ENCODE assay signal across 8 cellular contexts in the genomic region with DNA sequence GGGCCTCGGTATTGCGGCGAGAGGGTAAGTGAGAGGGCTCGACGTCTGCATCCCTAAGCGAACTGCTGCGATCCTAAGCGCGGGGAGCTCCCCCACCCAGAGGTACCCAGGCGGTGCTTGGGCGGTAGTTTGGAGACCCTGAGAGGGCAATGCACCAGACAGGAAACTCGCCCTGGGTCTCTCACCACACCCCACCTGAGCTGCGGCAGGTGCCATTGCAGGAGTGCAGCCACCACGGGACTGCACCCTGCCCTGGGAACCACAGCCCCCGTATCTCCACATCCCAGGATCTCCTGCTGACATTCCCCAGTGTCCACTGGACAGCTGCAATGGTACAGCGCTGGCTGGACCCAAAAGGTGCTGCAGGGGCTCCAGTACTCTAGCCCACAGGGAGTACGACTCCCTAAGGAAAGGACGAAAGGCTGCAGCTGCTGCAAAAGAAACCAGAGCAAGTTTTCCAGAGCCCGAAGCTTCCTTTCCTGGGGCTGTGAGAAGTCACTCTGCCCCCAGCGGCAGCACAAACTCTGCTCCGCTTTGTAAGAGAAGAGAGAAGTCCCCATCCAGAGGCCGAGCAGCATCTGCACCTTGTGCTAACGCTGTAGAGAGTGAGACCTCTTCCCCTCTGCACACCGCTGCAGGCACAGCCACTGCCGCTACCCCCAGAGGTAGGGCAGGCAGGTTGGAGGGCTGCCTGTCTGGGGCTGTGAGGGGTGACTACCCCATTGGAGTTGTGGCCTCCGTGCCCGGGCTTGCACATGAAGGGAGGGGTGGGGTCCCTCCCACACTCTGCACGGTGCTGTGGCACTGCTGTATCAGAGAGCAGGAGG. TPM values are rescaled to one million over a fixed set of nuclear protein-coding genes. Genes with fewer than 3 reads are reported as not detected.
A peak's percentile ranks its signal among the peaks of the same experiment; 100 is the strongest.
DNase-seq lines count a peak whose midpoint lies in the region; ATAC-seq lines count a peak whose summit lies in the region.

No MANE protein-coding gene starts in this region.

- DNase-seq in ELR (ENCODE audit: low read depth): peak; percentile 77
- peak; percentile 87 for DNase-seq in KBM-7
- DNase-seq in T-helper 2 cell treated with Interferon-gamma antibody and Interleukin-4, amounts not matched to agents 5 μg/mL and 100 μg/mL, for 36 hours (ENCODE audit: low spot score): peak; percentile 17
- DNase-seq in central memory CD8-positive, alpha-beta T cell (ENCODE audit: low spot score in 2 of 2): no peak
- DNase-seq in islet precursor cell: peak; percentile 90
- DNase-seq in SW480 (ENCODE audit: low spot score): no peak

- no peak overlapping the region for H3K27ac Mint-ChIP-seq in T-helper 2 cell treated with Interferon-gamma antibody and Interleukin-4, amounts not matched to agents 5 μg/mL and 100 μg/mL, for 36 hours
- H3K27ac Mint-ChIP-seq in central memory CD8-positive, alpha-beta T cell (ENCODE audit: low read depth): peak overlapping the region; percentile 13

- peak overlapping the region in 2 of 3 donors; percentile 33 to 73 for H3K9ac ChIP-seq in skeletal muscle tissue (ENCODE audit: low read depth in 1 of 3, low read length in 3 of 3)

- peaks cover 57% of the 10 kb centered on the region for H3K27me3 Mint-ChIP-seq in T-helper 2 cell treated with Interferon-gamma antibody and Interleukin-4, amounts not matched to agents 5 μg/mL and 100 μg/mL, for 36 hours (ENCODE audit: low read depth)
- H3K27me3 Mint-ChIP-seq in central memory CD8-positive, alpha-beta T cell: peaks cover 63% of the 10 kb centered on the region

- peak overlapping the region; percentile 76 for H3K4me3 Mint-ChIP-seq in T-helper 2 cell treated with Interferon-gamma antibody and Interleukin-4, amounts not matched to agents 5 μg/mL and 100 μg/mL, for 36 hours
- peak overlapping the region; percentile 81 for H3K4me3 Mint-ChIP-seq in central memory CD8-positive, alpha-beta T cell

- no peaks in the 10 kb centered on the region for H3K9me3 ChIP-seq in skeletal muscle tissue (ENCODE audit: control insufficient read depth in 3 of 3, low read length in 3 of 3)

- H3K9me3 Mint-ChIP-seq in T-helper 2 cell treated with Interferon-gamma antibody and Interleukin-4, amounts not matched to agents 5 μg/mL and 100 μg/mL, for 36 hours: no peaks in the 10 kb centered on the region
- H3K9me3 Mint-ChIP-seq in central memory CD8-positive, alpha-beta T cell: no peaks in the 10 kb centered on the region

- peaks cover 12% of the 10 kb centered on the region for H3K4me1 Mint-ChIP-seq in T-helper 2 cell treated with Interferon-gamma antibody and Interleukin-4, amounts not matched to agents 5 μg/mL and 100 μg/mL, for 36 hours (ENCODE audit: low read depth)
- peaks cover 23% of the 10 kb centered on the region for H3K4me1 Mint-ChIP-seq in central memory CD8-positive, alpha-beta T cell

- H3K27ac ChIP-seq in skeletal muscle tissue (ENCODE audit: low read depth, low read length): no peak overlapping the region

- H3K4me1 ChIP-seq in skeletal muscle tissue (ENCODE audit: control insufficient read depth in 3 of 3, insufficient read depth in 3 of 3, low read length in 3 of 3): peaks cover 12 to 14% (median 13%) of the 10 kb centered on the region in 3 donors

- ATAC-seq in GM21717 (IDR thresholded peaks at IDR 0.05; ENCODE audit: unreplicated experiment): peak; percentile 83
- ATAC-seq in central memory CD8-positive, alpha-beta T cell (replicated peaks; ENCODE audit: extremely low read depth, poor library complexity, severe bottlenecking): peak; percentile 67

- in situ Hi-C loops in KBM-7 (cut with MboI; ENCODE audit: low pct_unique_long_range_greater_than_20kb, low sequenced_read_pairs): loop anchor here (25.0 kb wide), 2 partner anchors 352 to 1402 kb away; partner anchors contain the start of gene SRGAP1

- H3K36me3 ChIP-seq in skeletal muscle tissue (ENCODE audit: control insufficient read depth in 3 of 3, insufficient read depth in 3 of 3, low read length in 3 of 3): no peaks in the 10 kb centered on the region

- H3K36me3 Mint-ChIP-seq in T-helper 2 cell treated with Interferon-gamma antibody and Interleukin-4, amounts not matched to agents 5 μg/mL and 100 μg/mL, for 36 hours (ENCODE audit: low read depth): no peaks in the 10 kb centered on the region
- peaks cover 1% of the 10 kb centered on the region for H3K36me3 Mint-ChIP-seq in central memory CD8-positive, alpha-beta T cell (ENCODE audit: insufficient read depth)

- H3K4me3 ChIP-seq in skeletal muscle tissue (ENCODE audit: low read length in 3 of 3): peak overlapping the region; percentile 71 to 77 (median 74)

- H3K27me3 ChIP-seq in skeletal muscle tissue (ENCODE audit: control insufficient read depth in 3 of 3, insufficient read depth in 3 of 3, low read length in 3 of 3): peaks cover 21 to 33% (median 23%) of the 10 kb centered on the region in 3 donors

RNA-seq across cellular contexts. Expression of gene MON2, which starts 31.1 kb away (rescaled TPM):
- total RNA-seq in skeletal muscle tissue: 67.3 TPM

Comparison
In these comparisons a context has a peak if more than half of its experiments do, and no peak if none do; other contexts are left out.
1. DNase-seq: peak in ELR (single experiment), KBM-7 (single experiment), T-helper 2 cell treated with Interferon-gamma antibody and Interleukin-4, amounts not matched to agents 5 μg/mL and 100 μg/mL, for 36 hours (single experiment) and islet precursor cell (single experiment); none in central memory CD8-positive, alpha-beta T cell (0 of 2) and SW480 (single experiment).